9 cellular contexts compared by ENCODE assay signal in genomic region chr17:80361495-80362220, GRCh38.
DNase-seq lines count a peak whose midpoint lies in the region; ATAC-seq and TF ChIP-seq lines count a peak whose summit lies in the region.
"Had no signal": no experiment of that assay in that cellular context is flagged by ENCODE, and none has a peak within 500 bp of the region (broad histone marks: within the 10 kb centered on the region; RNA-seq: fewer than 3 reads in every experiment).

No MANE protein-coding gene starts in this region.

- peaks cover 3% of the 10 kb centered on the region for H3K4me1 Mint-ChIP-seq in nephron

- ATAC-seq in HG03457 (IDR thresholded peaks at IDR 0.05; ENCODE audit: unreplicated experiment): no peak

- H3K9me3 Mint-ChIP-seq in nephron: no peaks in the 10 kb centered on the region

- H3K27me3 Mint-ChIP-seq in nephron (ENCODE audit: low read depth): no peaks in the 10 kb centered on the region

- H3K9me3 ChIP-seq in DOHH2 (ENCODE audit: control insufficient read depth, insufficient read depth, low read length): no peaks in the 10 kb centered on the region

- no peak overlapping the region for H3K27ac Mint-ChIP-seq in nephron

- H3K4me1 ChIP-seq in DOHH2 (ENCODE audit: control insufficient read depth, low read length): no peaks in the 10 kb centered on the region

- no peaks in the 10 kb centered on the region for H3F3A ChIP-seq in DOHH2 (ENCODE audit: control insufficient read depth, insufficient read depth)

- peaks cover 49% of the 10 kb centered on the region for H3K36me3 Mint-ChIP-seq in nephron (ENCODE audit: low read depth)

- in situ Hi-C loops in astrocyte of the cerebellum (cut with HindIII; ENCODE audit: low sequenced_read_pairs): no loop called here

- TF ChIP-seq EP300 in Ishikawa (IDR thresholded peaks at IDR 0.05; ENCODE audit: borderline replicate concordance): no peak

- no peaks in the 10 kb centered on the region for H3K9me2 ChIP-seq in DOHH2 (replicated peaks; ENCODE audit: control insufficient read depth, low read length)

- H3K4me2 ChIP-seq in DOHH2 (ENCODE audit: low read length): no peak overlapping the region

- H4K20me1 ChIP-seq in DOHH2 (ENCODE audit: control insufficient read depth, insufficient read depth, low read depth, low read length): no peaks in the 10 kb centered on the region; the same call in 1 of the 2 replicates

- TF ChIP-seq CTCF in DOHH2 (IDR thresholded peaks at IDR 0.05; ENCODE audit: low read depth, low read length, poor library complexity, severe bottlenecking) (peak; percentile 51), astrocyte of the cerebellum (IDR thresholded peaks at IDR 0.05; ENCODE audit: low read depth, low read length, missing control alignments) (peak; percentile 42), nephron (IDR thresholded peaks at IDR 0.05; ENCODE audit: unreplicated experiment in 3 of 3) (peak; percentile 13 to 27 (median 19))

- TF ChIP-seq RAD21 in Ishikawa (IDR thresholded peaks at IDR 0.05; ENCODE audit: low read depth): peak; percentile 35; the same call in 1 of the 2 replicates

- H3K27ac ChIP-seq in DOHH2 (ENCODE audit: low read depth, low read length): no peak overlapping the region

- no peak overlapping the region for H3K4me3 Mint-ChIP-seq in nephron

- DNase-seq in astrocyte of the cerebellum (ENCODE audit: low read depth): no peak
- no peak for DNase-seq in middle frontal gyrus (ENCODE audit: extremely low spot score, low spot score)
- no peak for DNase-seq in NCI-H226
- no peak for DNase-seq in anterior cingulate cortex (lab: John Stamatoyannopoulos, UW)
- DNase-seq: activated CD4-positive, CD25-positive, alpha-beta regulatory T cell treated with anti-CD3 and anti-CD28 coated beads, Interleukin-2, amount 50 U/mL, for 72 hours had no signal

- H3K4me3 ChIP-seq in DOHH2 (ENCODE audit: low read length): no peak overlapping the region
- no peak overlapping the region for H3K4me3 ChIP-seq in astrocyte of the cerebellum (ENCODE audit: low read depth, low read length)

- H3K36me3 ChIP-seq in DOHH2 (ENCODE audit: control insufficient read depth, low read length): no peaks in the 10 kb centered on the region

- no peaks in the 10 kb centered on the region for H3K27me3 ChIP-seq in DOHH2 (ENCODE audit: control insufficient read depth, low read length)

- H3K79me2 ChIP-seq in DOHH2 (ENCODE audit: control insufficient read depth, low read length): no peaks in the 10 kb centered on the region

TF ChIP-seq in Ishikawa, 13 proteins besides CTCF, POLR2A, EP300 and RAD21:
- TF ChIP-seq CEBPB (IDR thresholded peaks at IDR 0.05) (no peak), CREB1 (IDR thresholded peaks at IDR 0.05; ENCODE audit: low read depth) (no peak), TCF12 (IDR thresholded peaks at IDR 0.05; ENCODE audit: low read depth) (no peak), TEAD4 (IDR thresholded peaks at IDR 0.05) (no peak), ZBTB7A (IDR thresholded peaks at IDR 0.05; ENCODE audit: low read depth) (no peak), EGR1 (IDR thresholded peaks at IDR 0.05) (no peak), TAF1 (IDR thresholded peaks at IDR 0.05; ENCODE audit: low read depth) (no peak), FOXM1 (IDR thresholded peaks at IDR 0.05; ENCODE audit: borderline replicate concordance, low read depth) (no peak), MAX (IDR thresholded peaks at IDR 0.05) (no peak), NFIC (IDR thresholded peaks at IDR 0.05) (no peak), YY1 (IDR thresholded peaks at IDR 0.05; ENCODE audit: low read depth) (no peak)
- TF ChIP-seq, protein P1, sequence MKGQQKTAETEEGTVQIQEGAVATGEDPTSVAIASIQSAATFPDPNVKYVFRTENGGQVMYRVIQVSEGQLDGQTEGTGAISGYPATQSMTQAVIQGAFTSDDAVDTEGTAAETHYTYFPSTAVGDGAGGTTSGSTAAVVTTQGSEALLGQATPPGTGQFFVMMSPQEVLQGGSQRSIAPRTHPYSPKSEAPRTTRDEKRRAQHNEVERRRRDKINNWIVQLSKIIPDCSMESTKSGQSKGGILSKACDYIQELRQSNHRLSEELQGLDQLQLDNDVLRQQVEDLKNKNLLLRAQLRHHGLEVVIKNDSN (IDR thresholded peaks at IDR 0.05): no peak
- TF ChIP-seq, protein P2, sequence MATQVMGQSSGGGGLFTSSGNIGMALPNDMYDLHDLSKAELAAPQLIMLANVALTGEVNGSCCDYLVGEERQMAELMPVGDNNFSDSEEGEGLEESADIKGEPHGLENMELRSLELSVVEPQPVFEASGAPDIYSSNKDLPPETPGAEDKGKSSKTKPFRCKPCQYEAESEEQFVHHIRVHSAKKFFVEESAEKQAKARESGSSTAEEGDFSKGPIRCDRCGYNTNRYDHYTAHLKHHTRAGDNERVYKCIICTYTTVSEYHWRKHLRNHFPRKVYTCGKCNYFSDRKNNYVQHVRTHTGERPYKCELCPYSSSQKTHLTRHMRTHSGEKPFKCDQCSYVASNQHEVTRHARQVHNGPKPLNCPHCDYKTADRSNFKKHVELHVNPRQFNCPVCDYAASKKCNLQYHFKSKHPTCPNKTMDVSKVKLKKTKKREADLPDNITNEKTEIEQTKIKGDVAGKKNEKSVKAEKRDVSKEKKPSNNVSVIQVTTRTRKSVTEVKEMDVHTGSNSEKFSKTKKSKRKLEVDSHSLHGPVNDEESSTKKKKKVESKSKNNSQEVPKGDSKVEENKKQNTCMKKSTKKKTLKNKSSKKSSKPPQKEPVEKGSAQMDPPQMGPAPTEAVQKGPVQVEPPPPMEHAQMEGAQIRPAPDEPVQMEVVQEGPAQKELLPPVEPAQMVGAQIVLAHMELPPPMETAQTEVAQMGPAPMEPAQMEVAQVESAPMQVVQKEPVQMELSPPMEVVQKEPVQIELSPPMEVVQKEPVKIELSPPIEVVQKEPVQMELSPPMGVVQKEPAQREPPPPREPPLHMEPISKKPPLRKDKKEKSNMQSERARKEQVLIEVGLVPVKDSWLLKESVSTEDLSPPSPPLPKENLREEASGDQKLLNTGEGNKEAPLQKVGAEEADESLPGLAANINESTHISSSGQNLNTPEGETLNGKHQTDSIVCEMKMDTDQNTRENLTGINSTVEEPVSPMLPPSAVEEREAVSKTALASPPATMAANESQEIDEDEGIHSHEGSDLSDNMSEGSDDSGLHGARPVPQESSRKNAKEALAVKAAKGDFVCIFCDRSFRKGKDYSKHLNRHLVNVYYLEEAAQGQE (IDR thresholded peaks at IDR 0.05; ENCODE audit: low read depth): no peak
TF ChIP-seq in Ishikawa: peak in this region for 0.
